ENCODE assay signal across 12 cellular contexts in genomic region chr9:128887914-128888350, GRCh38. TPM values are rescaled to one million over a fixed set of nuclear protein-coding genes. Genes with fewer than 3 reads are reported as not detected.
A peak's percentile ranks its signal among the peaks of the same experiment; 100 is the strongest.
DNase-seq lines count a peak whose midpoint lies in the region; ATAC-seq, FAIRE-seq and TF ChIP-seq lines count a peak whose summit lies in the region.
"Had no signal": no experiment of that assay in that cellular context is flagged by ENCODE, and none has a peak within 500 bp of the region (broad histone marks: within the 10 kb centered on the region; RNA-seq: fewer than 3 reads in every experiment).

No MANE protein-coding gene starts in this region.

- H3K27ac ChIP-seq in endothelial cell of umbilical vein (ENCODE audit: insufficient read depth, low read depth, low read length) = peak overlapping the region; percentile 49

- POLR2A ChIA-PET in endothelial cell of umbilical vein (lab: Charles Lee) = interaction anchor here (1.2 to 1.9 kb wide), 2 partner anchors 23 to 24 kb away, joined by 3 to 8 read pairs; no protein-coding TSS in a partner anchor

- H3K27me3 ChIP-seq in NT2/D1 (ENCODE audit: insufficient read depth, insufficient read length) (no peaks in the 10 kb centered on the region), endothelial cell of umbilical vein (ENCODE audit: control insufficient read depth in 2 of 2, insufficient read depth in 2 of 2, low read length in 2 of 2) (no peaks in the 10 kb centered on the region)

- H4K20me1 ChIP-seq in endothelial cell of umbilical vein (replicated peaks; ENCODE audit: control insufficient read depth, extremely low read depth, insufficient read depth, low read length) = no peaks in the 10 kb centered on the region

- TF ChIP-seq POLR2A in endothelial cell of umbilical vein (IDR thresholded peaks at IDR 0.05; ENCODE audit: low read depth, low read length) = no peak

- H3K9ac ChIP-seq in NT2/D1 (ENCODE audit: insufficient read length, low read depth) = peak overlapping the region; percentile 43
- no peak overlapping the region for H3K9ac ChIP-seq in endothelial cell of umbilical vein (replicated peaks; ENCODE audit: extremely low read depth, insufficient read depth, low read length)
- H3K9ac ChIP-seq: SK-N-SH had no signal

- peaks cover 35% of the 10 kb centered on the region for H3K4me1 Mint-ChIP-seq in nephron

- H3K9me1 ChIP-seq in endothelial cell of umbilical vein (replicated peaks; ENCODE audit: control insufficient read depth, extremely low read depth, insufficient read depth, low read length) = no peaks in the 10 kb centered on the region

- H3K4me1 ChIP-seq in NT2/D1 (ENCODE audit: insufficient read depth, insufficient read length) (peaks cover 39% of the 10 kb centered on the region), endothelial cell of umbilical vein (ENCODE audit: control insufficient read depth, extremely low read depth, insufficient read depth, low read length) (peaks cover 74% of the 10 kb centered on the region)

- H3K4me3 Mint-ChIP-seq in nephron = peak overlapping the region in 1 of 3 experiments; percentile 32

- TF ChIP-seq CTCF in endothelial cell of umbilical vein (IDR thresholded peaks at IDR 0.05; ENCODE audit: extremely low read depth in 1 of 2, insufficient read depth in 1 of 2, low read depth in 1 of 2, low read length in 2 of 2) (no peak), nephron (IDR thresholded peaks at IDR 0.05; ENCODE audit: unreplicated experiment in 3 of 3) (no peak)

- H3K79me2 ChIP-seq in endothelial cell of umbilical vein (ENCODE audit: control insufficient read depth, insufficient read depth, low read length) = peaks cover 90% of the 10 kb centered on the region

- H3K9me3 ChIP-seq in NT2/D1 (ENCODE audit: insufficient read depth, low read length) (no peaks in the 10 kb centered on the region), endothelial cell of umbilical vein (replicated peaks; ENCODE audit: control insufficient read depth, insufficient read depth, low read length) (no peaks in the 10 kb centered on the region)
- H3K9me3 ChIP-seq: SK-N-SH had no signal

- peaks cover 27% of the 10 kb centered on the region for H3K36me3 Mint-ChIP-seq in nephron (ENCODE audit: low read depth)

- H3K4me2 ChIP-seq in endothelial cell of umbilical vein (ENCODE audit: insufficient read depth, low read length) = peak overlapping the region; percentile 59
- H3K4me2 ChIP-seq: SK-N-SH had no signal

- peak overlapping the region in 2 of 3 experiments; percentile 16 to 75 for H3K27ac Mint-ChIP-seq in nephron

- no peak overlapping the region for H2AFZ ChIP-seq in endothelial cell of umbilical vein (ENCODE audit: low read depth, low read length)

- H3K4me3 ChIP-seq in NT2/D1 (ENCODE audit: insufficient read length, low read depth) (no peak overlapping the region), endothelial cell of umbilical vein (replicated peaks in 1 of 3; ENCODE audit: insufficient read depth in 1 of 3, low read depth in 1 of 3, low read length in 3 of 3) (no peak overlapping the region)

- intact Hi-C loops in endothelial cell of umbilical vein (cut with micrococcal nuclease) = no loop called here

- CTCF ChIA-PET in endothelial cell of umbilical vein (lab: Charles Lee) = interaction anchor here (0.5 to 1.5 kb wide), 9 partner anchors 11 to 48 kb away, joined by 3 to 10 read pairs (median 3); no protein-coding TSS in a partner anchor

- dilution Hi-C loops in endothelial cell of umbilical vein (cut with MboI; ENCODE audit: extremely low pct_ligation_motif_present, low sequenced_read_pairs) = no loop called here

- no peaks in the 10 kb centered on the region for H3K9me3 Mint-ChIP-seq in nephron

- FAIRE-seq in endothelial cell of umbilical vein (lab: Jason Lieb, UNC) = peak; percentile 96

- H3K27me3 Mint-ChIP-seq in nephron (ENCODE audit: low read depth) = no peaks in the 10 kb centered on the region

- no TSS peak for BruUV-seq in endothelial cell of umbilical vein (replicated peaks; lab: Mats Ljungman, UMichigan)

- H3K36me3 ChIP-seq in NT2/D1 (ENCODE audit: insufficient read depth, insufficient read length, low read length) (peaks cover 81% of the 10 kb centered on the region), endothelial cell of umbilical vein (ENCODE audit: control insufficient read depth in 2 of 2, extremely low read depth in 1 of 2, insufficient read depth in 2 of 2, low read length in 2 of 2) (peaks cover 8 to 25% of the 10 kb centered on the region in 2 experiments)

- ATAC-seq in GM19023 (IDR thresholded peaks at IDR 0.05; ENCODE audit: unreplicated experiment) (no peak), HG03342 (IDR thresholded peaks at IDR 0.05; ENCODE audit: unreplicated experiment) (no peak), GM21447 (IDR thresholded peaks at IDR 0.05; ENCODE audit: unreplicated experiment) (no peak)

- peak; percentile 86 for DNase-seq in A172 (ENCODE audit: low spot score)
- peak; percentile 89 for DNase-seq in NT2/D1 (ENCODE audit: low read depth, low spot score)
- peak; percentile 81 for DNase-seq in endothelial cell of umbilical vein (ENCODE audit: low read depth, low spot score)
- DNase-seq in stimulated activated CD4-positive, alpha-beta T cell treated with anti-CD3 and anti-CD28 coated beads, Interleukin-2, amount 100 ng/mL, for 24 hours = no peak
- DNase-seq: activated CD8-positive, alpha-beta memory T cell treated with anti-CD3 and anti-CD28 coated beads, Interleukin-2, amount 50 U/mL, for 48 hours; cerebellar nuclear complex; islet precursor cell; SK-N-SH had no signal

TF ChIP-seq in endothelial cell of umbilical vein, 7 proteins besides CTCF, POLR2A, EP300 and RAD21 (continues in another document):
- TF ChIP-seq JUN (IDR thresholded peaks at IDR 0.05; ENCODE audit: borderline replicate concordance, insufficient read depth, insufficient read length, low read depth) = no peak
- no peak for TF ChIP-seq EZH2 (IDR thresholded peaks at IDR 0.05; ENCODE audit: borderline replicate concordance, low read depth, low read length, severe bottlenecking)
- TF ChIP-seq MYC (IDR thresholded peaks at IDR 0.05; ENCODE audit: low read depth, low read length) = no peak
- peak; percentile 79 for TF ChIP-seq POLR2AphosphoS5 (IDR thresholded peaks at IDR 0.05; ENCODE audit: insufficient read depth, low read depth, low read length)
- TF ChIP-seq FOS (IDR thresholded peaks at IDR 0.05; ENCODE audit: borderline replicate concordance, insufficient read depth, low read length) = no peak

RNA-seq across cellular contexts. Expression of gene LRRC8A, which starts 6.0 kb away (rescaled TPM):
- 62.5 and 71.4 TPM in 2 replicates for total RNA-seq in A172 (2014; rRNA removed; shearing (Covaris generic))
- 99.6 and 126 TPM in 2 replicates for total RNA-seq in endothelial cell of umbilical vein
- 129 and 134 TPM in 2 replicates for polyA plus RNA-seq in endothelial cell of umbilical vein
- polyA plus RNA-seq in endothelial cell of umbilical vein (2011; cell fraction: cytosol; rRNA removed) = 114 TPM in 2 replicates
- polyA plus RNA-seq in endothelial cell of umbilical vein (2011; cell fraction: nucleus; rRNA removed) = 66.6 and 67.7 TPM in 2 replicates
- 82.3 and 108 TPM in 2 replicates for polyA plus RNA-seq in endothelial cell of umbilical vein (2012)
- polyA minus RNA-seq in endothelial cell of umbilical vein = 179 and 186 TPM in 2 replicates
- 21.5 TPM for polyA minus RNA-seq in endothelial cell of umbilical vein (2011; cell fraction: cytosol; rRNA and poly(A)+ RNA removed)
- 55.5 and 56.5 TPM in 2 replicates for polyA minus RNA-seq in endothelial cell of umbilical vein (2011; cell fraction: nucleus; rRNA and poly(A)+ RNA removed)

RNA-seq across cellular contexts. Expression of gene KYAT1, which starts 6.2 kb away (rescaled TPM):
- 15.5 and 19.5 TPM in 2 replicates for total RNA-seq in A172 (2014; rRNA removed; shearing (Covaris generic))
- total RNA-seq in endothelial cell of umbilical vein = 7.2 and 8.0 TPM in 2 replicates
- polyA plus RNA-seq in endothelial cell of umbilical vein = 9.6 and 10.3 TPM in 2 replicates
- polyA plus RNA-seq in endothelial cell of umbilical vein (2011; cell fraction: cytosol; rRNA removed) = 6.9 and 7.2 TPM in 2 replicates
- 27.0 and 28.9 TPM in 2 replicates for polyA plus RNA-seq in endothelial cell of umbilical vein (2011; cell fraction: nucleus; rRNA removed)
- 5.8 and 8.3 TPM in 2 replicates for polyA plus RNA-seq in endothelial cell of umbilical vein (2012)
- 6.1 and 8.5 TPM in 2 replicates for polyA minus RNA-seq in endothelial cell of umbilical vein
- polyA minus RNA-seq in endothelial cell of umbilical vein (2011; cell fraction: cytosol; rRNA and poly(A)+ RNA removed) = 11.5 TPM
- 5.9 and 7.1 TPM in 2 replicates for polyA minus RNA-seq in endothelial cell of umbilical vein (2011; cell fraction: nucleus; rRNA and poly(A)+ RNA removed)

RNA-seq across cellular contexts. Expression of gene PHYHD1, which starts 32.9 kb away (rescaled TPM):
- not detected in 2 replicates for total RNA-seq in A172 (2014; rRNA removed; shearing (Covaris generic))
- total RNA-seq in endothelial cell of umbilical vein = 0.30 and 1.8 TPM in 2 replicates
- polyA plus RNA-seq in endothelial cell of umbilical vein = 1.1 and 1.8 TPM in 2 replicates
- polyA plus RNA-seq in endothelial cell of umbilical vein (2011; cell fraction: cytosol; rRNA removed) = 0.77 and 1.2 TPM in 2 replicates
- 2.7 and 3.0 TPM in 2 replicates for polyA plus RNA-seq in endothelial cell of umbilical vein (2011; cell fraction: nucleus; rRNA removed)
- polyA plus RNA-seq in endothelial cell of umbilical vein (2012) = not detected in 2 replicates
- 0.28 and 1.3 TPM in 2 replicates for polyA minus RNA-seq in endothelial cell of umbilical vein
- not detected for polyA minus RNA-seq in endothelial cell of umbilical vein (2011; cell fraction: cytosol; rRNA and poly(A)+ RNA removed)
- 1.6 and 1.7 TPM in 2 replicates for polyA minus RNA-seq in endothelial cell of umbilical vein (2011; cell fraction: nucleus; rRNA and poly(A)+ RNA removed)
- polyA plus RNA-seq: SK-N-SH had no signal

RNA-seq across cellular contexts. Expression of gene SPOUT1, which starts 58.3 kb away (rescaled TPM):
- total RNA-seq in A172 (2014; rRNA removed; shearing (Covaris generic)) = 28.0 and 36.4 TPM in 2 replicates
- 51.6 and 59.3 TPM in 2 replicates for total RNA-seq in endothelial cell of umbilical vein
- polyA plus RNA-seq in endothelial cell of umbilical vein = 50.4 and 51.4 TPM in 2 replicates
- 34.2 and 38.7 TPM in 2 replicates for polyA plus RNA-seq in endothelial cell of umbilical vein (2011; cell fraction: cytosol; rRNA removed)
- 71.3 and 80.1 TPM in 2 replicates for polyA plus RNA-seq in endothelial cell of umbilical vein (2011; cell fraction: nucleus; rRNA removed)
- 35.6 and 37.8 TPM in 2 replicates for polyA plus RNA-seq in endothelial cell of umbilical vein (2012)
- polyA minus RNA-seq in endothelial cell of umbilical vein = 31.5 and 35.9 TPM in 2 replicates
- polyA minus RNA-seq in endothelial cell of umbilical vein (2011; cell fraction: cytosol; rRNA and poly(A)+ RNA removed) = 27.5 TPM
- polyA minus RNA-seq in endothelial cell of umbilical vein (2011; cell fraction: nucleus; rRNA and poly(A)+ RNA removed) = 14.3 and 17.9 TPM in 2 replicates

RNA-seq across cellular contexts. Expression of gene DOLK, which starts 59.5 kb away (rescaled TPM):
- 56.7 and 57.4 TPM in 2 replicates for total RNA-seq in A172 (2014; rRNA removed; shearing (Covaris generic))
- 18.8 and 22.3 TPM in 2 replicates for total RNA-seq in endothelial cell of umbilical vein
- polyA plus RNA-seq in endothelial cell of umbilical vein = 59.8 and 71.6 TPM in 2 replicates
- 26.2 and 27.5 TPM in 2 replicates for polyA plus RNA-seq in endothelial cell of umbilical vein (2011; cell fraction: cytosol; rRNA removed)
- polyA plus RNA-seq in endothelial cell of umbilical vein (2011; cell fraction: nucleus; rRNA removed) = 13.3 and 13.6 TPM in 2 replicates
- polyA plus RNA-seq in endothelial cell of umbilical vein (2012) = 22.6 and 24.8 TPM in 2 replicates
- polyA minus RNA-seq in endothelial cell of umbilical vein = 68.3 and 77.7 TPM in 2 replicates
- polyA minus RNA-seq in endothelial cell of umbilical vein (2011; cell fraction: cytosol; rRNA and poly(A)+ RNA removed) = 17.3 TPM
- polyA minus RNA-seq in endothelial cell of umbilical vein (2011; cell fraction: nucleus; rRNA and poly(A)+ RNA removed) = 15.5 and 18.1 TPM in 2 replicates

Comparison
In these comparisons a context has a peak if more than half of its experiments do, and no peak if none do; other contexts are left out.
1. DNase-seq: peak in A172 (single experiment), NT2/D1 (single experiment) and endothelial cell of umbilical vein (single experiment); none in stimulated activated CD4-positive, alpha-beta T cell treated with anti-CD3 and anti-CD28 coated beads, Interleukin-2, amount 100 ng/mL, for 24 hours (0 of 2).